Comparison of ENCODE assay signal across 33 cellular contexts in genomic region chr2:88245109-88245508, GRCh38.
"Had no signal": no experiment of that assay in that cellular context is flagged by ENCODE, and none has a peak within 500 bp of the region (broad histone marks: within the 10 kb centered on the region; RNA-seq: fewer than 3 reads in every experiment).

No MANE protein-coding gene starts in this region.

- ATAC-seq: activated naive CD4-positive, alpha-beta T cell treated with anti-CD3 and anti-CD28 coated beads, Interleukin-2, amount 50 U/mL, for 72 hours; activated naive CD8-positive, alpha-beta T cell treated with anti-CD3 and anti-CD28 coated beads, Interleukin-2, amount 50 U/mL, for 24 hours; activated T-cell treated with anti-CD3 and anti-CD28 coated beads, Interleukin-2, amount 50 U/mL, for 4 hours; activated T-cell treated with anti-CD3 and anti-CD28 coated beads, Interleukin-2, amount 50 U/mL, for 72 hours; activated T-helper 17 cell treated with anti-CD3 and anti-CD28 coated beads, Interleukin-2, amount 50 U/mL, for 72 hours; body of pancreas had no signal

- FAIRE-seq: astrocyte, bronchial epithelial cell had no signal

- H3K4me3 ChIP-seq: adrenal gland, ascending aorta, body of pancreas, breast epithelium, cardiac muscle cell had no signal

- H3K9me3 ChIP-seq: adrenal gland, ascending aorta, body of pancreas, breast epithelium had no signal

- H3K4me1 ChIP-seq: adrenal gland, ascending aorta, body of pancreas, breast epithelium had no signal

- H3K36me3 ChIP-seq: adrenal gland, ascending aorta, brain microvascular endothelial cell, breast epithelium, cardiac muscle cell had no signal

- H3K27ac ChIP-seq: adrenal gland, ascending aorta, body of pancreas, brain microvascular endothelial cell, breast epithelium, cardiac muscle cell had no signal

- DNase-seq: activated effector memory CD4-positive, alpha-beta T cell treated with anti-CD3 and anti-CD28 coated beads, Interleukin-2, amount 50 U/mL, for 16 hours; activated gamma-delta T cell; activated gamma-delta T cell treated with Interleukin-2 at 50 U/mL for 16 hours; activated naive CD4-positive, alpha-beta T cell; activated naive CD4-positive, alpha-beta T cell treated with anti-CD3 and anti-CD28 coated beads for 36 hours; activated naive CD4-positive, alpha-beta T cell treated with anti-CD3 and anti-CD28 coated beads, Interleukin-2, amount 10 ng/mL, durations not matched to agents 7 days and 5 days; activated naive CD4-positive, alpha-beta T cell treated with anti-CD3 and anti-CD28 coated beads, Interleukin-2, amount 50 U/mL, for 16 hours; activated naive CD4-positive, alpha-beta T cell treated with Interleukin-2 at 50 U/mL for 16 hours; activated naive CD8-positive, alpha-beta T cell treated with anti-CD3 and anti-CD28 coated beads for 36 hours; activated naive CD8-positive, alpha-beta T cell treated with anti-CD3 and anti-CD28 coated beads, Interleukin-2, amount 10 ng/mL, durations not matched to agents 7 days and 5 days; activated naive CD8-positive, alpha-beta T cell treated with anti-CD3 and anti-CD28 coated beads, Interleukin-2, amount 50 U/mL, for 24 hours; activated T-cell treated with anti-CD3 and anti-CD28 coated beads, Interleukin-2, amount 50 U/mL, for 1 hour; activated T-cell treated with anti-CD3 and anti-CD28 coated beads, Interleukin-2, amount 50 U/mL, for 24 hours; activated T-cell treated with anti-CD3 and anti-CD28 coated beads, Interleukin-2, amount 50 U/mL, for 4 hours; activated T-cell treated with anti-CD3 and anti-CD28 coated beads, Interleukin-2, amount 50 U/mL, for 48 hours; activated T-cell treated with anti-CD3 and anti-CD28 coated beads, Interleukin-2, amount 50 U/mL, for 72 hours; amniotic stem cell; amygdala; anterior cingulate cortex; aorta; body of pancreas; brain microvascular endothelial cell; caudate nucleus; central memory CD4-positive, alpha-beta T cell; cerebellar nuclear complex had no signal
